ENCODE assay signal across 8 cellular contexts in genomic region chr2:25341031-25341727, GRCh38. TPM values are rescaled to one million over a fixed set of nuclear protein-coding genes. Genes with fewer than 3 reads are reported as not detected.
A peak's percentile ranks its signal among the peaks of the same experiment; 100 is the strongest.
DNase-seq lines count a peak whose midpoint lies in the region; ATAC-seq and TF ChIP-seq lines count a peak whose summit lies in the region.

No MANE protein-coding gene starts in this region.

- H3K27me3 Mint-ChIP-seq in activated CD8-positive, alpha-beta T cell treated with anti-CD3 and anti-CD28 coated beads for 36 hours, result no peaks in the 10 kb centered on the region

- H3K9me3 Mint-ChIP-seq in activated CD8-positive, alpha-beta T cell treated with anti-CD3 and anti-CD28 coated beads for 36 hours, result no peaks in the 10 kb centered on the region

- peaks cover 61% of the 10 kb centered on the region for H3K4me1 Mint-ChIP-seq in activated CD8-positive, alpha-beta T cell treated with anti-CD3 and anti-CD28 coated beads for 36 hours (ENCODE audit: low read depth)

- H3K36me3 ChIP-seq in BE2C, result no peaks in the 10 kb centered on the region

- no peak for TF ChIP-seq CTCF in BE2C (IDR thresholded peaks at IDR 0.05; ENCODE audit: low read depth, low read length)
- TF ChIP-seq CTCF in activated CD8-positive, alpha-beta T cell treated with anti-CD3 and anti-CD28 coated beads for 36 hours (IDR thresholded peaks at IDR 0.05), result no peak

- H3K36me3 Mint-ChIP-seq in activated CD8-positive, alpha-beta T cell treated with anti-CD3 and anti-CD28 coated beads for 36 hours (ENCODE audit: low read depth), result peaks cover 13% of the 10 kb centered on the region

- peaks cover 18% of the 10 kb centered on the region for H3K4me1 ChIP-seq in BE2C

- peak; percentile 43 for DNase-seq in BE2C
- peak; percentile 39 for DNase-seq in activated CD8-positive, alpha-beta T cell treated with anti-CD3 and anti-CD28 coated beads for 36 hours
- peak; percentile 67 for DNase-seq in left ventricle myocardium superior
- DNase-seq in stimulated activated naive CD8-positive, alpha-beta T cell treated with anti-CD3 and anti-CD28 coated beads, Interleukin-15, Interleukin-2, amounts not matched to agents 100 U/mL and 50 U/mL, for 24 hours, result peak; percentile 57
- no peak for DNase-seq in foreskin melanocyte

- intact Hi-C loops in activated CD8-positive, alpha-beta T cell treated with anti-CD3 and anti-CD28 coated beads for 36 hours (cut with micrococcal nuclease), result loop anchor here (5.0 kb wide), 1 partner anchor 36 kb away; no protein-coding TSS in a partner anchor
- intact Hi-C loops in left ventricle myocardium superior (cut with micrococcal nuclease), result loop anchor here (5.0 kb wide), 1 partner anchor 36 kb away; no protein-coding TSS in a partner anchor

- POLR2A ChIA-PET in activated CD8-positive, alpha-beta T cell treated with anti-CD3 and anti-CD28 coated beads for 36 hours (lab: Charles Lee), result interaction anchor here (0.6 to 2.7 kb wide), 4 partner anchors 17 to 28 kb away, joined by 3 to 8 read pairs (median 5); no protein-coding TSS in a partner anchor

- peak; percentile 27 for ATAC-seq in GM18502 (IDR thresholded peaks at IDR 0.05; ENCODE audit: poor library complexity, unreplicated experiment)
- peak; percentile 23 for ATAC-seq in HG03045 (IDR thresholded peaks at IDR 0.05; ENCODE audit: unreplicated experiment)
- peak; percentile 3 for ATAC-seq in activated CD8-positive, alpha-beta T cell treated with anti-CD3 and anti-CD28 coated beads for 36 hours
- no peak for ATAC-seq in left ventricle myocardium superior
- peak; percentile 3 for ATAC-seq in stimulated activated naive CD8-positive, alpha-beta T cell treated with anti-CD3 and anti-CD28 coated beads, Interleukin-15, Interleukin-2, amounts not matched to agents 100 U/mL and 50 U/mL, for 24 hours
- no peak for ATAC-seq in GM21529 (IDR thresholded peaks at IDR 0.05; ENCODE audit: unreplicated experiment)

- H3K27me3 ChIP-seq in BE2C, result no peaks in the 10 kb centered on the region

- H3K4me3 ChIP-seq in BE2C (ENCODE audit: low read depth, low read length), result peak overlapping the region; percentile 57

- no peak overlapping the region for H3K27ac Mint-ChIP-seq in activated CD8-positive, alpha-beta T cell treated with anti-CD3 and anti-CD28 coated beads for 36 hours

- no peak overlapping the region for H3K4me3 Mint-ChIP-seq in activated CD8-positive, alpha-beta T cell treated with anti-CD3 and anti-CD28 coated beads for 36 hours

- CTCF ChIA-PET in activated CD8-positive, alpha-beta T cell treated with anti-CD3 and anti-CD28 coated beads for 36 hours (lab: Charles Lee), result interaction anchor here (1.1 to 3.1 kb wide), 3 partner anchors 27 to 36 kb away, joined by 3 to 16 read pairs (median 11); no protein-coding TSS in a partner anchor

- H3K9me3 ChIP-seq in BE2C, result no peaks in the 10 kb centered on the region

RNA-seq across cellular contexts. Expression of gene DNMT3A, which starts 0.5 kb away (rescaled TPM):
- 107 TPM for polyA plus RNA-seq in BE2C (2012; ENCODE audit: insufficient read depth, insufficient read length, low read depth)
- total RNA-seq in activated CD8-positive, alpha-beta T cell treated with anti-CD3 and anti-CD28 coated beads for 36 hours, result 10 to 100 TPM; 84.8 to 97.8 TPM
- total RNA-seq in left ventricle myocardium superior, result 21.1 TPM

Comparison
In these comparisons a context has a peak if more than half of its experiments do, and no peak if none do; other contexts are left out.
1. ATAC-seq: peak in GM18502 (single experiment), HG03045 (single experiment), activated CD8-positive, alpha-beta T cell treated with anti-CD3 and anti-CD28 coated beads for 36 hours (single experiment) and stimulated activated naive CD8-positive, alpha-beta T cell treated with anti-CD3 and anti-CD28 coated beads, Interleukin-15, Interleukin-2, amounts not matched to agents 100 U/mL and 50 U/mL, for 24 hours (single experiment); none in left ventricle myocardium superior (single experiment) and GM21529 (single experiment).